14 cellular contexts compared by ENCODE assay signal in the genomic region with DNA sequence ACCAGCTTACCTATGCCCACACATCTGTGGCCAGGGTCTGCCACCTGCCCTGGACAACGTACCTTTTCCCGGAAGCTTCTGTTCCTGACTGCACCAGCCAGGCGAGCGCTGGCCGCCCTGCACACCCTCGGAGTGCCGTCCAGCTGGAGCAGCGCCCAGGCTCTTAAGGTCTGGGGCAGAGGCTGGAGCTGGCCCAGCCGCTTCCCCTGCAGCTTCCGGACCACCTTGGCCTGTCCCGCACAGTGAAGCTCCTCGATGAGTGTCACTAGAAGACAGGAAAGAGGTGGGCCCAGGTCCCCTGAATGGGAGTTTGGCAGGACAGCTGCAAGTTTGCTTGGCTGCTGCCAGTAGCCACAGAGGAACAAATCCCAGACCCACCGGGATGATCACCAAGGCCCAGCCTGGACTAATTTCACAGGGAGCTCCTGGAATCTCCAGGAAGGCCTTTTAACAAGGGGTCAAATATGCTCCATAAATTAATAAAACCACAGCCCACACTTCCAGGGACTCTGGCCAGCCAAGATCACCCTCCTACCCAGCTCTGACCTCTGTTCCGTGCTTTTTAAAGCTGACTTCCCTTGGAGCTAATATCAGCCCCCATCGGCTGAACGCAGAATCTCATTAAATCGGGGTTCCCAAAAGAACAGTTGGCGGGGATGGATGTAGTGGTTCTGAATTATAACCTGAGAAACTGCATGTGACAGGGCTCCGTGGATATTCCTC.
DNase-seq lines count a peak whose midpoint lies in the region; ATAC-seq and TF ChIP-seq lines count a peak whose summit lies in the region.
"Had no signal": no experiment of that assay in that cellular context is flagged by ENCODE, and none has a peak within 500 bp of the region (broad histone marks: within the 10 kb centered on the region; RNA-seq: fewer than 3 reads in every experiment).

No MANE protein-coding gene starts in this region.

- H3K4me3 Mint-ChIP-seq in stimulated activated naive B cell treated with anti-CD40 and anti-IgM and Interleukin-4, amounts not matched to agents 10 μg/mL and 1 μg/mL and 100 μg/mL, for 72 hours: no peak overlapping the region
- H3K4me3 Mint-ChIP-seq: immature natural killer cell had no signal

- H3K36me3 Mint-ChIP-seq in stimulated activated naive B cell treated with anti-CD40 and anti-IgM and Interleukin-4, amounts not matched to agents 10 μg/mL and 1 μg/mL and 100 μg/mL, for 72 hours: peaks cover 14 to 25% of the 10 kb centered on the region in 2 donors
- H3K36me3 Mint-ChIP-seq: CD4-positive, CD25-positive, alpha-beta regulatory T cell had no signal

- H3K27ac Mint-ChIP-seq in stimulated activated naive B cell treated with anti-CD40 and anti-IgM and Interleukin-4, amounts not matched to agents 10 μg/mL and 1 μg/mL and 100 μg/mL, for 72 hours: peak overlapping the region; percentile 42
- H3K27ac Mint-ChIP-seq: CD4-positive, CD25-positive, alpha-beta regulatory T cell; immature natural killer cell; progenitor cell of endocrine pancreas had no signal

- ATAC-seq in left lobe of liver: peak; percentile 79
- no peak for ATAC-seq in stimulated activated naive B cell treated with anti-CD40 and anti-IgM and Interleukin-4, amounts not matched to agents 10 μg/mL and 1 μg/mL and 100 μg/mL, for 72 hours (replicated peaks)

- DNase-seq in LNCaP clone FGC (ENCODE audit: low read depth) (peak; percentile 47), astrocyte of the cerebellum (ENCODE audit: low read depth) (peak; percentile 16), left lobe of liver (ENCODE audit: low spot score) (peak; percentile 81), AG08395 (ENCODE audit: low spot score) (no peak), SHP77 treated with DMSO at 0.1 percent for 48 hours (lab: John Stamatoyannopoulos, UW) (no peak), NCI-H2227 (lab: John Stamatoyannopoulos, UW; ENCODE audit: unreplicated experiment) (no peak)
- DNase-seq in stimulated activated naive B cell treated with anti-CD40 and anti-IgM and Interleukin-4, amounts not matched to agents 10 μg/mL and 1 μg/mL and 100 μg/mL, for 72 hours: no peak
- DNase-seq: activated CD4-positive, CD25-positive, alpha-beta regulatory T cell; activated naive CD4-positive, alpha-beta T cell treated with anti-CD3 and anti-CD28 coated beads, Interleukin-2, amount 50 U/mL, for 16 hours; CD4-positive, CD25-positive, alpha-beta regulatory T cell; foreskin melanocyte; immature natural killer cell had no signal

- in situ Hi-C loops in astrocyte of the cerebellum (cut with HindIII; ENCODE audit: low sequenced_read_pairs): no loop called here

- no peaks in the 10 kb centered on the region for H3K9me3 Mint-ChIP-seq in stimulated activated naive B cell treated with anti-CD40 and anti-IgM and Interleukin-4, amounts not matched to agents 10 μg/mL and 1 μg/mL and 100 μg/mL, for 72 hours
- H3K9me3 Mint-ChIP-seq: CD4-positive, CD25-positive, alpha-beta regulatory T cell; immature natural killer cell had no signal

- no peaks in the 10 kb centered on the region for H3K27me3 Mint-ChIP-seq in stimulated activated naive B cell treated with anti-CD40 and anti-IgM and Interleukin-4, amounts not matched to agents 10 μg/mL and 1 μg/mL and 100 μg/mL, for 72 hours
- H3K27me3 Mint-ChIP-seq: CD4-positive, CD25-positive, alpha-beta regulatory T cell had no signal

- TF ChIP-seq CTCF in LNCaP clone FGC (IDR thresholded peaks at IDR 0.05; ENCODE audit: control insufficient read depth, extremely low read depth, insufficient read depth) (no peak), astrocyte of the cerebellum (IDR thresholded peaks at IDR 0.05; ENCODE audit: low read depth, low read length, missing control alignments) (no peak)

- H3K4me3 ChIP-seq in LNCaP clone FGC (ENCODE audit: low read depth, low read length) (no peak overlapping the region), astrocyte of the cerebellum (ENCODE audit: low read depth, low read length) (no peak overlapping the region)
- H3K4me3 ChIP-seq: thoracic aorta had no signal

- H3K4me1 Mint-ChIP-seq in stimulated activated naive B cell treated with anti-CD40 and anti-IgM and Interleukin-4, amounts not matched to agents 10 μg/mL and 1 μg/mL and 100 μg/mL, for 72 hours: peaks cover 26 to 30% of the 10 kb centered on the region in 2 donors

Comparison
In these comparisons a context has a peak if more than half of its experiments do, and no peak if none do; other contexts are left out.
1. DNase-seq: peak in LNCaP clone FGC (single experiment), astrocyte of the cerebellum (single experiment) and left lobe of liver (single experiment); none in stimulated activated naive B cell treated with anti-CD40 and anti-IgM and Interleukin-4, amounts not matched to agents 10 μg/mL and 1 μg/mL and 100 μg/mL, for 72 hours (single experiment), AG08395 (single experiment), SHP77 treated with DMSO at 0.1 percent for 48 hours (single experiment) and NCI-H2227 (single experiment).